In genomic region chr17:44546711-44547606, GRCh38 we compare ENCODE assay signal across 1 cellular context.
TF ChIP-seq lines count a peak whose summit lies in the region.

No MANE protein-coding gene starts in this region.

TF ChIP-seq in WTC11, 78 proteins besides CTCF, POLR2A, EP300 and RAD21 (continued from another document):
- TF ChIP-seq AR (CRISPR knock-in tag; IDR thresholded peaks at IDR 0.05) (no peak), MLX (CRISPR knock-in tag; IDR thresholded peaks at IDR 0.05) (no peak), OVOL2 (CRISPR knock-in tag; IDR thresholded peaks at IDR 0.05; ENCODE audit: borderline replicate concordance) (no peak), ZNF532 (CRISPR knock-in tag; IDR thresholded peaks at IDR 0.05; ENCODE audit: borderline replicate concordance) (no peak), TEAD4 (CRISPR knock-in tag; IDR thresholded peaks at IDR 0.05) (no peak), EMX1 (CRISPR knock-in tag; IDR thresholded peaks at IDR 0.05) (no peak), TCF7 (CRISPR knock-in tag; IDR thresholded peaks at IDR 0.05; ENCODE audit: low read depth) (no peak), SP1 (CRISPR knock-in tag; conservative IDR thresholded peaks at IDR 0.05) (no peak), ZNF263 (CRISPR knock-in tag; IDR thresholded peaks at IDR 0.05; ENCODE audit: low read depth) (no peak), PRDM15 (CRISPR knock-in tag; IDR thresholded peaks at IDR 0.05) (no peak), ZNF423 (CRISPR knock-in tag; IDR thresholded peaks at IDR 0.05) (no peak)
- TF ChIP-seq, protein P1, sequence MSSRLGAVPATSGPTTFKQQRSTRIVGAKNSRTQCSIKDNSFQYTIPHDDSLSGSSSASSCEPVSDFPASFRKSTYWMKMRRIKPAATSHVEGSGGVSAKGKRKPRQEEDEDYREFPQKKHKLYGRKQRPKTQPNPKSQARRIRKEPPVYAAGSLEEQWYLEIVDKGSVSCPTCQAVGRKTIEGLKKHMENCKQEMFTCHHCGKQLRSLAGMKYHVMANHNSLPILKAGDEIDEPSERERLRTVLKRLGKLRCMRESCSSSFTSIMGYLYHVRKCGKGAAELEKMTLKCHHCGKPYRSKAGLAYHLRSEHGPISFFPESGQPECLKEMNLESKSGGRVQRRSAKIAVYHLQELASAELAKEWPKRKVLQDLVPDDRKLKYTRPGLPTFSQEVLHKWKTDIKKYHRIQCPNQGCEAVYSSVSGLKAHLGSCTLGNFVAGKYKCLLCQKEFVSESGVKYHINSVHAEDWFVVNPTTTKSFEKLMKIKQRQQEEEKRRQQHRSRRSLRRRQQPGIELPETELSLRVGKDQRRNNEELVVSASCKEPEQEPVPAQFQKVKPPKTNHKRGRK (CRISPR knock-in tag; IDR thresholded peaks at IDR 0.05; ENCODE audit: borderline replicate concordance) = no peak
- TF ChIP-seq, protein P2, sequence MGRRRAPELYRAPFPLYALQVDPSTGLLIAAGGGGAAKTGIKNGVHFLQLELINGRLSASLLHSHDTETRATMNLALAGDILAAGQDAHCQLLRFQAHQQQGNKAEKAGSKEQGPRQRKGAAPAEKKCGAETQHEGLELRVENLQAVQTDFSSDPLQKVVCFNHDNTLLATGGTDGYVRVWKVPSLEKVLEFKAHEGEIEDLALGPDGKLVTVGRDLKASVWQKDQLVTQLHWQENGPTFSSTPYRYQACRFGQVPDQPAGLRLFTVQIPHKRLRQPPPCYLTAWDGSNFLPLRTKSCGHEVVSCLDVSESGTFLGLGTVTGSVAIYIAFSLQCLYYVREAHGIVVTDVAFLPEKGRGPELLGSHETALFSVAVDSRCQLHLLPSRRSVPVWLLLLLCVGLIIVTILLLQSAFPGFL (CRISPR knock-in tag; IDR thresholded peaks at IDR 0.05; ENCODE audit: borderline replicate concordance) = no peak
